8 cellular contexts compared by ENCODE assay signal in the genomic region with DNA sequence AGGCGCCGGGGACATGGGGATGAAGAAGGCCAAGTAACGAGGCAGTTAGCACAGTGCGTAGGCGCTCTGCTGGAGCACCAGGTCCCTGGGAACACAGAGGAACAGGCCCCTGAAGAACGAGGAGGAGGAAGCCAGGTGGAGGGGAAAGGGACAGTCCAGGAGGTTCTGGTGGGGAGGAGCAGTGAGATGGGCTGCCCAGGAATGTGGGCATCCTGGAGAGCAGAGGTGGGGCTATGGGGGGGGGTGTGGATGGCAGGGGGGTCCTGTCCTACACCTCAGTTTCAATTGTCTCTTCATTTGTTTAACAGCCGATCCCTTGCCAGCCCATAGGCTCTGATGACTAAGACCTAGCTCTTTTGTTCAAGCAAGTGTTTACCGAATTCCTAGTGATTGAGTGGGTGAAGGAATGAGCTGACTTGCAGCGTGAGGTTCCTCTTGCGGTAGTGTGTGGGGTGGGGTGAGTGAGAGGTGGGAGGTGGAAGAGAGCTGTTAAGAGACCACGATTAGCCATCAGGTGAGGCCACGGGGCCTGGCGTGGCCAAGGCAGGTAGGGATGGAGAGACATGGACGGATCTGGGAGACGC. TPM values are rescaled to one million over a fixed set of nuclear protein-coding genes. Genes with fewer than 3 reads are reported as not detected.
DNase-seq lines count a peak whose midpoint lies in the region; ATAC-seq and TF ChIP-seq lines count a peak whose summit lies in the region.

No MANE protein-coding gene starts in this region.

- intact Hi-C loops in HCT116 (cut with micrococcal nuclease), result no loop called here
- intact Hi-C loops in activated T-helper 2 cell treated with anti-CD3 and anti-CD28 coated beads, Interferon-gamma antibody, Interleukin-2, Interleukin-4, amounts not matched to agents 10 μg/mL and 5 μg/mL and 100 μg/mL, durations not matched to agents 14 hours and 24 hours and 36 hours (cut with micrococcal nuclease), result no loop called here
- intact Hi-C loops in head of caudate nucleus (cut with DNase I), result no loop called here

- RAD21 ChIA-PET in HCT116 (lab: Charles Lee; ENCODE audit: low non-redundant PET in 1 of 2, low total read pairs in 2 of 2, uncharacterized antibody in 2 of 2, unreplicated experiment in 2 of 2), result no interaction called here

- H4K20me1 ChIP-seq in HCT116 (ENCODE audit: insufficient read depth), result no peaks in the 10 kb centered on the region
- peaks cover 29% of the 10 kb centered on the region for H4K20me1 ChIP-seq in smooth muscle cell (ENCODE audit: low read depth)

- H3K9me3 ChIP-seq in HCT116 (ENCODE audit: control insufficient read depth in 1 of 2, insufficient read depth in 1 of 2, low read depth in 1 of 2, low read length in 2 of 2) (no peaks in the 10 kb centered on the region), smooth muscle cell (replicated peaks; ENCODE audit: low read depth) (no peaks in the 10 kb centered on the region)

- no peaks in the 10 kb centered on the region for H3K27me3 Mint-ChIP-seq in activated T-helper 2 cell treated with anti-CD3 and anti-CD28 coated beads, Interferon-gamma antibody, Interleukin-2, Interleukin-4, amounts not matched to agents 10 μg/mL and 5 μg/mL and 100 μg/mL, durations not matched to agents 14 hours and 24 hours and 36 hours (ENCODE audit: low read depth)

- peaks cover 27% of the 10 kb centered on the region for H3K4me1 Mint-ChIP-seq in activated T-helper 2 cell treated with anti-CD3 and anti-CD28 coated beads, Interferon-gamma antibody, Interleukin-2, Interleukin-4, amounts not matched to agents 10 μg/mL and 5 μg/mL and 100 μg/mL, durations not matched to agents 14 hours and 24 hours and 36 hours (ENCODE audit: low read depth)

- H3K79me2 ChIP-seq in HCT116 (ENCODE audit: insufficient read depth, low read length) (peaks cover 13% of the 10 kb centered on the region; the same call in 1 of the 2 replicates), smooth muscle cell (ENCODE audit: low read depth) (peaks cover 56% of the 10 kb centered on the region)

- 53% methylated on average over 15 of the region's 15 CpGs for WGBS in smooth muscle cell (ENCODE audit: low lambda C conversion rate)

- peaks cover 67% of the 10 kb centered on the region for H3K36me3 Mint-ChIP-seq in activated T-helper 2 cell treated with anti-CD3 and anti-CD28 coated beads, Interferon-gamma antibody, Interleukin-2, Interleukin-4, amounts not matched to agents 10 μg/mL and 5 μg/mL and 100 μg/mL, durations not matched to agents 14 hours and 24 hours and 36 hours (ENCODE audit: low read depth)

- no TSS peak for BruUV-seq in HCT116 (replicated peaks; lab: Mats Ljungman, UMichigan)

- CTCF ChIA-PET in HCT116 (lab: Charles Lee), result no interaction called here

- H3K4me1 ChIP-seq in HCT116 (ENCODE audit: control insufficient read depth in 1 of 2, insufficient read depth in 2 of 2, low read length in 2 of 2) (peaks cover 14 to 32% of the 10 kb centered on the region in 2 experiments), smooth muscle cell (ENCODE audit: low read depth) (peaks cover 20% of the 10 kb centered on the region)

- peak overlapping the region in 1 of 2 experiments; percentile 15; a peak in 2 of 4 replicates for H3K4me3 ChIP-seq in HCT116 (replicated peaks in 1 of 2; ENCODE audit: low read depth in 1 of 2, low read length in 2 of 2)
- H3K4me3 ChIP-seq in smooth muscle cell, result no peak overlapping the region

- peaks cover 6 to 13% of the 10 kb centered on the region in 2 experiments; a peak in 3 of 4 replicates for H3K36me3 ChIP-seq in HCT116 (ENCODE audit: control insufficient read depth in 1 of 2, insufficient read depth in 2 of 2, low read length in 2 of 2)
- peaks cover 15% of the 10 kb centered on the region for H3K36me3 ChIP-seq in smooth muscle cell (ENCODE audit: low read depth)

- no peak overlapping the region for H2AFZ ChIP-seq in HCT116 (ENCODE audit: low read depth, low read length, poor library complexity, severe bottlenecking)
- no peak overlapping the region for H2AFZ ChIP-seq in smooth muscle cell (ENCODE audit: low read depth)

- peak overlapping the region; percentile 88 for H3K27ac Mint-ChIP-seq in activated T-helper 2 cell treated with anti-CD3 and anti-CD28 coated beads, Interferon-gamma antibody, Interleukin-2, Interleukin-4, amounts not matched to agents 10 μg/mL and 5 μg/mL and 100 μg/mL, durations not matched to agents 14 hours and 24 hours and 36 hours

- no peaks in the 10 kb centered on the region for H3K9me2 ChIP-seq in HCT116 (ENCODE audit: insufficient read depth)

- peak overlapping the region; percentile 23 for H3K9ac ChIP-seq in HCT116 (ENCODE audit: low read length)
- peak overlapping the region; percentile 66 for H3K9ac ChIP-seq in smooth muscle cell (ENCODE audit: low read depth)

- no peaks in the 10 kb centered on the region for H3K9me3 Mint-ChIP-seq in activated T-helper 2 cell treated with anti-CD3 and anti-CD28 coated beads, Interferon-gamma antibody, Interleukin-2, Interleukin-4, amounts not matched to agents 10 μg/mL and 5 μg/mL and 100 μg/mL, durations not matched to agents 14 hours and 24 hours and 36 hours

- H3K4me2 ChIP-seq in HCT116 (ENCODE audit: low read length), result peak overlapping the region; percentile 65
- peak overlapping the region; percentile 78 for H3K4me2 ChIP-seq in smooth muscle cell

- H3K27ac ChIP-seq in HCT116 (ENCODE audit: low read depth, low read length) (peak overlapping the region; percentile 24; the same call in 1 of the 2 replicates), smooth muscle cell (ENCODE audit: low read depth) (peak overlapping the region; percentile 94)

- DNase-seq in HCT116 (ENCODE audit: low read depth, low spot score) (peak; percentile 43), head of caudate nucleus (peak in 33 of 42 donors; percentile 30 to 86 (median 60)), smooth muscle cell (lab: John Stamatoyannopoulos, UW; ENCODE audit: unreplicated experiment) (no peak), NCI-H345 (lab: John Stamatoyannopoulos, UW) (no peak), DMS79 treated with DMSO at 0.1 percent for 48 hours (lab: John Stamatoyannopoulos, UW) (no peak), cerebellar cortex (ENCODE audit: low spot score) (no peak)
- DNase-seq in activated T-helper 2 cell treated with anti-CD3 and anti-CD28 coated beads, Interferon-gamma antibody, Interleukin-2, Interleukin-4, amounts not matched to agents 10 μg/mL and 5 μg/mL and 100 μg/mL, durations not matched to agents 14 hours and 24 hours and 36 hours (ENCODE audit: low spot score), result no peak
- DNase-seq in activated effector memory CD4-positive, alpha-beta T cell treated with Interleukin-2 at 50 U/mL for 16 hours, result no peak

- H3K27me3 ChIP-seq in HCT116 (ENCODE audit: insufficient read depth, low read length) (no peaks in the 10 kb centered on the region), smooth muscle cell (ENCODE audit: low read depth) (no peaks in the 10 kb centered on the region)

- TF ChIP-seq POLR2A in HCT116 (IDR thresholded peaks at IDR 0.05; ENCODE audit: borderline replicate concordance, extremely low read depth, insufficient read depth, insufficient read length), result no peak

- TF ChIP-seq RAD21 in HCT116 (IDR thresholded peaks at IDR 0.05; ENCODE audit: low read depth), result no peak

- peak overlapping the region; percentile 17 for H3K4me3 Mint-ChIP-seq in activated T-helper 2 cell treated with anti-CD3 and anti-CD28 coated beads, Interferon-gamma antibody, Interleukin-2, Interleukin-4, amounts not matched to agents 10 μg/mL and 5 μg/mL and 100 μg/mL, durations not matched to agents 14 hours and 24 hours and 36 hours (ENCODE audit: low read depth)

- peak; percentile 84 for ATAC-seq in HCT116

- TF ChIP-seq CTCF in HCT116 (IDR thresholded peaks at IDR 0.05 in 2 of 3, conservative IDR thresholded peaks at IDR 0.05 in 1 of 3; ENCODE audit: borderline replicate concordance in 1 of 3, insufficient read depth in 1 of 3, low read depth in 2 of 3, low read length in 2 of 3) (no peak), smooth muscle cell (IDR thresholded peaks at IDR 0.05; ENCODE audit: borderline replicate concordance, insufficient read depth, poor library complexity, severe bottlenecking) (no peak)

- POLR2A ChIA-PET in HCT116 (lab: Charles Lee), result no interaction called here

- H3F3A ChIP-seq in smooth muscle cell (ENCODE audit: low read depth), result peaks cover 4% of the 10 kb centered on the region

TF ChIP-seq in HCT116, 20 proteins besides CTCF, POLR2A, EP300 and RAD21 (continues in another document):
- TF ChIP-seq FOSL1 (IDR thresholded peaks at IDR 0.05; ENCODE audit: low read depth) (peak; percentile 39; the same call in 1 of the 2 replicates), SIN3A (IDR thresholded peaks at IDR 0.05; ENCODE audit: low read depth) (no peak)

RNA-seq across cellular contexts. Expression of gene PHYHD1, which starts 8.4 kb away (rescaled TPM):
- total RNA-seq in HCT116 (2021; ENCODE audit: unreplicated experiment) (0.32 TPM), smooth muscle cell (7.3 and 17.3 TPM in 2 replicates)
- 0.21 TPM in 1 of 2 replicates, not detected in the other for polyA plus RNA-seq in HCT116 (2012)
- total RNA-seq in activated T-helper 2 cell treated with anti-CD3 and anti-CD28 coated beads, Interferon-gamma antibody, Interleukin-2, Interleukin-4, amounts not matched to agents 10 μg/mL and 5 μg/mL and 100 μg/mL, durations not matched to agents 14 hours and 24 hours and 36 hours, result 0.44 and 0.68 TPM in 2 replicates
- polyA plus RNA-seq in smooth muscle cell, result 30.5 and 37.6 TPM in 2 replicates

RNA-seq across cellular contexts. Expression of gene LRRC8A, which starts 30.4 kb away (rescaled TPM):
- total RNA-seq in HCT116 (2021; ENCODE audit: unreplicated experiment) (22.0 TPM), smooth muscle cell (44.9 and 50.1 TPM in 2 replicates)
- 18.5 and 23.4 TPM in 2 replicates for polyA plus RNA-seq in HCT116 (2012)
- 24.9 and 25.4 TPM in 2 replicates for total RNA-seq in activated T-helper 2 cell treated with anti-CD3 and anti-CD28 coated beads, Interferon-gamma antibody, Interleukin-2, Interleukin-4, amounts not matched to agents 10 μg/mL and 5 μg/mL and 100 μg/mL, durations not matched to agents 14 hours and 24 hours and 36 hours
- 48.6 and 58.3 TPM in 2 replicates for polyA plus RNA-seq in smooth muscle cell

RNA-seq across cellular contexts. Expression of gene KYAT1, which starts 30.6 kb away (rescaled TPM):
- 10.1 TPM for total RNA-seq in HCT116 (2021; ENCODE audit: unreplicated experiment)
- 8.2 and 9.5 TPM in 2 replicates for polyA plus RNA-seq in HCT116 (2012)
- total RNA-seq in activated T-helper 2 cell treated with anti-CD3 and anti-CD28 coated beads, Interferon-gamma antibody, Interleukin-2, Interleukin-4, amounts not matched to agents 10 μg/mL and 5 μg/mL and 100 μg/mL, durations not matched to agents 14 hours and 24 hours and 36 hours, result 13.6 and 14.0 TPM in 2 replicates
- total RNA-seq in smooth muscle cell, result 3.1 and 10.2 TPM in 2 replicates
- 7.7 and 9.3 TPM in 2 replicates for polyA plus RNA-seq in smooth muscle cell

RNA-seq across cellular contexts. Expression of gene DOLK, which starts 35.0 kb away (rescaled TPM):
- total RNA-seq in HCT116 (2021; ENCODE audit: unreplicated experiment) (12.0 TPM), smooth muscle cell (14.1 and 18.7 TPM in 2 replicates)
- 8.1 and 8.3 TPM in 2 replicates for polyA plus RNA-seq in HCT116 (2012)
- total RNA-seq in activated T-helper 2 cell treated with anti-CD3 and anti-CD28 coated beads, Interferon-gamma antibody, Interleukin-2, Interleukin-4, amounts not matched to agents 10 μg/mL and 5 μg/mL and 100 μg/mL, durations not matched to agents 14 hours and 24 hours and 36 hours, result 13.0 and 13.3 TPM in 2 replicates
- polyA plus RNA-seq in smooth muscle cell, result 26.2 and 31.3 TPM in 2 replicates

RNA-seq across cellular contexts. Expression of gene NUP188, which starts 35.1 kb away (rescaled TPM):
- 115 TPM for total RNA-seq in HCT116 (2021; ENCODE audit: unreplicated experiment)
- 85.8 and 86.7 TPM in 2 replicates for polyA plus RNA-seq in HCT116 (2012)
- 161 and 175 TPM in 2 replicates for total RNA-seq in activated T-helper 2 cell treated with anti-CD3 and anti-CD28 coated beads, Interferon-gamma antibody, Interleukin-2, Interleukin-4, amounts not matched to agents 10 μg/mL and 5 μg/mL and 100 μg/mL, durations not matched to agents 14 hours and 24 hours and 36 hours
- 40.9 and 45.8 TPM in 2 replicates for total RNA-seq in smooth muscle cell
- 27.5 and 31.9 TPM in 2 replicates for polyA plus RNA-seq in smooth muscle cell

Comparison
In these comparisons a context has a peak if more than half of its experiments do, and no peak if none do; other contexts are left out.
1. DNase-seq: peak in HCT116 (single experiment) and head of caudate nucleus (33 of 42); none in activated T-helper 2 cell treated with anti-CD3 and anti-CD28 coated beads, Interferon-gamma antibody, Interleukin-2, Interleukin-4, amounts not matched to agents 10 μg/mL and 5 μg/mL and 100 μg/mL, durations not matched to agents 14 hours and 24 hours and 36 hours (single experiment), smooth muscle cell (single experiment), NCI-H345 (single experiment), DMS79 treated with DMSO at 0.1 percent for 48 hours (single experiment), cerebellar cortex (single experiment) and activated effector memory CD4-positive, alpha-beta T cell treated with Interleukin-2 at 50 U/mL for 16 hours (single experiment).